1 cellular context compared by ENCODE assay signal in the genomic region with DNA sequence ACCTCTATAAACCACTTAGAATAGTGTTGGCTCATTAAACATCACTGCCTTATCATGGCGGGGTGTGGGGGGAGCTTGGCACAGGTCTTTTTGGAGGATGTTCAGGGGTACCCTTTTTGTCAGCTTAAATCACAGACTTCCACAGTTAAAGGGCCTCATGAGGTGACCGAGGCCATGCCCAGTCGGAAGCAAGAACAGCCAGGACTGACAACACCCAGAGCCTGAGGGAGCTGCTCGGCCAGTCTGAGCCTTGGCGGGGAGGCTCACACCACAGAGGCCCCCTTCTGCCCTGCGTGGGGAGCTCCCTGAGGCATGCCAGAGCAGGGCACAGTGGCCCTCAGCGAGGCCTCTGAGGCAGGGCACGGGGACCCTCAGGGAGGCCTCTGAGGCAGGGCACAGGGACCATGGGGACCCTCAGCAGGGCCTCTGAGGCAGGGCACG.
TF ChIP-seq lines count a peak whose summit lies in the region.

No MANE protein-coding gene starts in this region.

TF ChIP-seq in GM23338, 12 proteins besides CTCF, POLR2A, EP300 and RAD21 (continued from another document):
- TF ChIP-seq, protein P1, sequence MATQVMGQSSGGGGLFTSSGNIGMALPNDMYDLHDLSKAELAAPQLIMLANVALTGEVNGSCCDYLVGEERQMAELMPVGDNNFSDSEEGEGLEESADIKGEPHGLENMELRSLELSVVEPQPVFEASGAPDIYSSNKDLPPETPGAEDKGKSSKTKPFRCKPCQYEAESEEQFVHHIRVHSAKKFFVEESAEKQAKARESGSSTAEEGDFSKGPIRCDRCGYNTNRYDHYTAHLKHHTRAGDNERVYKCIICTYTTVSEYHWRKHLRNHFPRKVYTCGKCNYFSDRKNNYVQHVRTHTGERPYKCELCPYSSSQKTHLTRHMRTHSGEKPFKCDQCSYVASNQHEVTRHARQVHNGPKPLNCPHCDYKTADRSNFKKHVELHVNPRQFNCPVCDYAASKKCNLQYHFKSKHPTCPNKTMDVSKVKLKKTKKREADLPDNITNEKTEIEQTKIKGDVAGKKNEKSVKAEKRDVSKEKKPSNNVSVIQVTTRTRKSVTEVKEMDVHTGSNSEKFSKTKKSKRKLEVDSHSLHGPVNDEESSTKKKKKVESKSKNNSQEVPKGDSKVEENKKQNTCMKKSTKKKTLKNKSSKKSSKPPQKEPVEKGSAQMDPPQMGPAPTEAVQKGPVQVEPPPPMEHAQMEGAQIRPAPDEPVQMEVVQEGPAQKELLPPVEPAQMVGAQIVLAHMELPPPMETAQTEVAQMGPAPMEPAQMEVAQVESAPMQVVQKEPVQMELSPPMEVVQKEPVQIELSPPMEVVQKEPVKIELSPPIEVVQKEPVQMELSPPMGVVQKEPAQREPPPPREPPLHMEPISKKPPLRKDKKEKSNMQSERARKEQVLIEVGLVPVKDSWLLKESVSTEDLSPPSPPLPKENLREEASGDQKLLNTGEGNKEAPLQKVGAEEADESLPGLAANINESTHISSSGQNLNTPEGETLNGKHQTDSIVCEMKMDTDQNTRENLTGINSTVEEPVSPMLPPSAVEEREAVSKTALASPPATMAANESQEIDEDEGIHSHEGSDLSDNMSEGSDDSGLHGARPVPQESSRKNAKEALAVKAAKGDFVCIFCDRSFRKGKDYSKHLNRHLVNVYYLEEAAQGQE (IDR thresholded peaks at IDR 0.05; ENCODE audit: unreplicated experiment): no peak
- no peak for TF ChIP-seq JUNB (IDR thresholded peaks at IDR 0.05; ENCODE audit: unreplicated experiment)
